In the genomic region with DNA sequence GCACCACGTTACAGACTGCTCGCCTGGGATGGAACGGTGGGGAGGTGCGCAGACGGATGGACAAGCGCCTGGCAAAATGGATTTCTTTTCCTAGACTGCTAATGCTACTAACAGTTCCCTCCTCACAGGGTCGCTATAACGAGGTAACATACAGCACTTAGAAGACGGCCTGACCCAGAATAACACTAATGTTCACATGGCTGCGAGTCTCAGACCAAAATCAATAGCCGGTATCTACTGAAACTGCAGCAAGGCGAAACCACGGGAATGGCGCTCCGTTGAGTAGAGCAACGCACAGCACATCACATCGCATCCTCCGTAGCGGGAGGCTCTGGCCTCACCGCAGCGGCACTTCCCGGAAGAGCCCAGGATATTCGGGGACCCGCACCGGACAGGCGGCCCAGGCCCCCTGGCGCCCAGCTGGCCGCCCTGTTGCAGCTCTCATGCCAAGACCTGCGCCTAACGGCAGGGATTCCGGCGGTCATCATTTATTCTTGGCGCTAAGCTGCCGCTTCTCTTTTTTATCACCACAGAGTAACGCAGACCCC, we compare ENCODE assay signal across 1 cellular context.
TF ChIP-seq lines count a peak whose summit lies in the region.

No MANE protein-coding gene starts in this region.

TF ChIP-seq in HepG2, 621 proteins besides CTCF, POLR2A, EP300 and RAD21 (continued from another document and continues in another):
- TF ChIP-seq PRDM10 (CRISPR knock-in tag; IDR thresholded peaks at IDR 0.05; ENCODE audit: low read depth) (no peak), ZFP90 (CRISPR knock-in tag; IDR thresholded peaks at IDR 0.05; ENCODE audit: borderline replicate concordance) (0 out of 2 replicates have a peak, but pooled peaks have one; percentile 12), ZNF598 (CRISPR knock-in tag; IDR thresholded peaks at IDR 0.05; ENCODE audit: borderline replicate concordance) (no peak; the same call in 1 of the 2 replicates), MLXIP (CRISPR knock-in tag; IDR thresholded peaks at IDR 0.05; ENCODE audit: borderline replicate concordance) (no peak), POGZ (CRISPR knock-in tag; IDR thresholded peaks at IDR 0.05) (no peak), SALL1 (CRISPR knock-in tag; IDR thresholded peaks at IDR 0.05) (no peak), ZMYM3 (CRISPR knock-in tag; IDR thresholded peaks at IDR 0.05) (no peak), MXD4 (CRISPR knock-in tag; IDR thresholded peaks at IDR 0.05) (no peak), NBN (conservative IDR thresholded peaks at IDR 0.05) (no peak), NKX3-1 (CRISPR knock-in tag; IDR thresholded peaks at IDR 0.05) (0 out of 2 replicates have a peak, but pooled peaks have one; percentile 2), ZNF746 (CRISPR knock-in tag; IDR thresholded peaks at IDR 0.05) (no peak), MTA3 (CRISPR knock-in tag; IDR thresholded peaks at IDR 0.05) (no peak), ZNF296 (CRISPR knock-in tag; conservative IDR thresholded peaks at IDR 0.05) (no peak), ZNF879 (CRISPR knock-in tag; IDR thresholded peaks at IDR 0.05) (no peak), KDM3A (CRISPR knock-in tag; IDR thresholded peaks at IDR 0.05; ENCODE audit: low read depth) (no peak), ZNF484 (CRISPR knock-in tag; IDR thresholded peaks at IDR 0.05; ENCODE audit: borderline replicate concordance, low read depth) (0 out of 2 replicates have a peak, but pooled peaks have one; percentile 15), ZNF33A (CRISPR knock-in tag; IDR thresholded peaks at IDR 0.05; ENCODE audit: borderline replicate concordance) (no peak), HDAC1 (CRISPR knock-in tag; IDR thresholded peaks at IDR 0.05) (no peak), KLF11 (CRISPR knock-in tag; IDR thresholded peaks at IDR 0.05) (no peak), TOE1 (CRISPR knock-in tag; IDR thresholded peaks at IDR 0.05) (no peak), ZNF547 (CRISPR knock-in tag; IDR thresholded peaks at IDR 0.05) (no peak), BORCS8-MEF2B (CRISPR knock-in tag; IDR thresholded peaks at IDR 0.05) (no peak), ZSCAN31 (CRISPR knock-in tag; IDR thresholded peaks at IDR 0.05; ENCODE audit: low read depth) (no peak)
- TF ChIP-seq, protein P1, sequence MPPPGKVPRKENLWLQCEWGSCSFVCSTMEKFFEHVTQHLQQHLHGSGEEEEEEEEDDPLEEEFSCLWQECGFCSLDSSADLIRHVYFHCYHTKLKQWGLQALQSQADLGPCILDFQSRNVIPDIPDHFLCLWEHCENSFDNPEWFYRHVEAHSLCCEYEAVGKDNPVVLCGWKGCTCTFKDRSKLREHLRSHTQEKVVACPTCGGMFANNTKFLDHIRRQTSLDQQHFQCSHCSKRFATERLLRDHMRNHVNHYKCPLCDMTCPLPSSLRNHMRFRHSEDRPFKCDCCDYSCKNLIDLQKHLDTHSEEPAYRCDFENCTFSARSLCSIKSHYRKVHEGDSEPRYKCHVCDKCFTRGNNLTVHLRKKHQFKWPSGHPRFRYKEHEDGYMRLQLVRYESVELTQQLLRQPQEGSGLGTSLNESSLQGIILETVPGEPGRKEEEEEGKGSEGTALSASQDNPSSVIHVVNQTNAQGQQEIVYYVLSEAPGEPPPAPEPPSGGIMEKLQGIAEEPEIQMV (CRISPR knock-in tag; IDR thresholded peaks at IDR 0.05; ENCODE audit: low read depth): no peak
- TF ChIP-seq, protein P2, sequence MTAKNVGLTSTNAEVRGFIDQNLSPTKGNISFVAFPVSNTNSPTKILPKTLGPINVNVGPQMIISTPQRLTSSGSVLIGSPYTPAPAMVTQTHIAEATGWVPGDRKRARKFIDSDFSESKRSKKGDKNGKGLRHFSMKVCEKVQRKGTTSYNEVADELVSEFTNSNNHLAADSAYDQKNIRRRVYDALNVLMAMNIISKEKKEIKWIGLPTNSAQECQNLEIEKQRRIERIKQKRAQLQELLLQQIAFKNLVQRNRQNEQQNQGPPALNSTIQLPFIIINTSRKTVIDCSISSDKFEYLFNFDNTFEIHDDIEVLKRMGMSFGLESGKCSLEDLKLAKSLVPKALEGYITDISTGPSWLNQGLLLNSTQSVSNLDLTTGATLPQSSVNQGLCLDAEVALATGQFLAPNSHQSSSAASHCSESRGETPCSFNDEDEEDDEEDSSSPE (CRISPR knock-in tag; IDR thresholded peaks at IDR 0.05): no peak
- TF ChIP-seq, protein P3, sequence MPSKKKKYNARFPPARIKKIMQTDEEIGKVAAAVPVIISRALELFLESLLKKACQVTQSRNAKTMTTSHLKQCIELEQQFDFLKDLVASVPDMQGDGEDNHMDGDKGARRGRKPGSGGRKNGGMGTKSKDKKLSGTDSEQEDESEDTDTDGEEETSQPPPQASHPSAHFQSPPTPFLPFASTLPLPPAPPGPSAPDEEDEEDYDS (CRISPR knock-in tag; IDR thresholded peaks at IDR 0.05): no peak
- TF ChIP-seq, protein P4, sequence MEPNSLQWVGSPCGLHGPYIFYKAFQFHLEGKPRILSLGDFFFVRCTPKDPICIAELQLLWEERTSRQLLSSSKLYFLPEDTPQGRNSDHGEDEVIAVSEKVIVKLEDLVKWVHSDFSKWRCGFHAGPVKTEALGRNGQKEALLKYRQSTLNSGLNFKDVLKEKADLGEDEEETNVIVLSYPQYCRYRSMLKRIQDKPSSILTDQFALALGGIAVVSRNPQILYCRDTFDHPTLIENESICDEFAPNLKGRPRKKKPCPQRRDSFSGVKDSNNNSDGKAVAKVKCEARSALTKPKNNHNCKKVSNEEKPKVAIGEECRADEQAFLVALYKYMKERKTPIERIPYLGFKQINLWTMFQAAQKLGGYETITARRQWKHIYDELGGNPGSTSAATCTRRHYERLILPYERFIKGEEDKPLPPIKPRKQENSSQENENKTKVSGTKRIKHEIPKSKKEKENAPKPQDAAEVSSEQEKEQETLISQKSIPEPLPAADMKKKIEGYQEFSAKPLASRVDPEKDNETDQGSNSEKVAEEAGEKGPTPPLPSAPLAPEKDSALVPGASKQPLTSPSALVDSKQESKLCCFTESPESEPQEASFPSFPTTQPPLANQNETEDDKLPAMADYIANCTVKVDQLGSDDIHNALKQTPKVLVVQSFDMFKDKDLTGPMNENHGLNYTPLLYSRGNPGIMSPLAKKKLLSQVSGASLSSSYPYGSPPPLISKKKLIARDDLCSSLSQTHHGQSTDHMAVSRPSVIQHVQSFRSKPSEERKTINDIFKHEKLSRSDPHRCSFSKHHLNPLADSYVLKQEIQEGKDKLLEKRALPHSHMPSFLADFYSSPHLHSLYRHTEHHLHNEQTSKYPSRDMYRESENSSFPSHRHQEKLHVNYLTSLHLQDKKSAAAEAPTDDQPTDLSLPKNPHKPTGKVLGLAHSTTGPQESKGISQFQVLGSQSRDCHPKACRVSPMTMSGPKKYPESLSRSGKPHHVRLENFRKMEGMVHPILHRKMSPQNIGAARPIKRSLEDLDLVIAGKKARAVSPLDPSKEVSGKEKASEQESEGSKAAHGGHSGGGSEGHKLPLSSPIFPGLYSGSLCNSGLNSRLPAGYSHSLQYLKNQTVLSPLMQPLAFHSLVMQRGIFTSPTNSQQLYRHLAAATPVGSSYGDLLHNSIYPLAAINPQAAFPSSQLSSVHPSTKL (CRISPR knock-in tag; IDR thresholded peaks at IDR 0.05): no peak
- TF ChIP-seq, protein P5, sequence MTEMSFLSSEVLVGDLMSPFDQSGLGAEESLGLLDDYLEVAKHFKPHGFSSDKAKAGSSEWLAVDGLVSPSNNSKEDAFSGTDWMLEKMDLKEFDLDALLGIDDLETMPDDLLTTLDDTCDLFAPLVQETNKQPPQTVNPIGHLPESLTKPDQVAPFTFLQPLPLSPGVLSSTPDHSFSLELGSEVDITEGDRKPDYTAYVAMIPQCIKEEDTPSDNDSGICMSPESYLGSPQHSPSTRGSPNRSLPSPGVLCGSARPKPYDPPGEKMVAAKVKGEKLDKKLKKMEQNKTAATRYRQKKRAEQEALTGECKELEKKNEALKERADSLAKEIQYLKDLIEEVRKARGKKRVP (CRISPR knock-in tag; IDR thresholded peaks at IDR 0.05): no peak
- TF ChIP-seq, protein P6, sequence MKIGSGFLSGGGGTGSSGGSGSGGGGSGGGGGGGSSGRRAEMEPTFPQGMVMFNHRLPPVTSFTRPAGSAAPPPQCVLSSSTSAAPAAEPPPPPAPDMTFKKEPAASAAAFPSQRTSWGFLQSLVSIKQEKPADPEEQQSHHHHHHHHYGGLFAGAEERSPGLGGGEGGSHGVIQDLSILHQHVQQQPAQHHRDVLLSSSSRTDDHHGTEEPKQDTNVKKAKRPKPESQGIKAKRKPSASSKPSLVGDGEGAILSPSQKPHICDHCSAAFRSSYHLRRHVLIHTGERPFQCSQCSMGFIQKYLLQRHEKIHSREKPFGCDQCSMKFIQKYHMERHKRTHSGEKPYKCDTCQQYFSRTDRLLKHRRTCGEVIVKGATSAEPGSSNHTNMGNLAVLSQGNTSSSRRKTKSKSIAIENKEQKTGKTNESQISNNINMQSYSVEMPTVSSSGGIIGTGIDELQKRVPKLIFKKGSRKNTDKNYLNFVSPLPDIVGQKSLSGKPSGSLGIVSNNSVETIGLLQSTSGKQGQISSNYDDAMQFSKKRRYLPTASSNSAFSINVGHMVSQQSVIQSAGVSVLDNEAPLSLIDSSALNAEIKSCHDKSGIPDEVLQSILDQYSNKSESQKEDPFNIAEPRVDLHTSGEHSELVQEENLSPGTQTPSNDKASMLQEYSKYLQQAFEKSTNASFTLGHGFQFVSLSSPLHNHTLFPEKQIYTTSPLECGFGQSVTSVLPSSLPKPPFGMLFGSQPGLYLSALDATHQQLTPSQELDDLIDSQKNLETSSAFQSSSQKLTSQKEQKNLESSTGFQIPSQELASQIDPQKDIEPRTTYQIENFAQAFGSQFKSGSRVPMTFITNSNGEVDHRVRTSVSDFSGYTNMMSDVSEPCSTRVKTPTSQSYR (CRISPR knock-in tag; IDR thresholded peaks at IDR 0.05; ENCODE audit: borderline replicate concordance): no peak
